Comparison of ENCODE assay signal across 9 cellular contexts in the genomic region with DNA sequence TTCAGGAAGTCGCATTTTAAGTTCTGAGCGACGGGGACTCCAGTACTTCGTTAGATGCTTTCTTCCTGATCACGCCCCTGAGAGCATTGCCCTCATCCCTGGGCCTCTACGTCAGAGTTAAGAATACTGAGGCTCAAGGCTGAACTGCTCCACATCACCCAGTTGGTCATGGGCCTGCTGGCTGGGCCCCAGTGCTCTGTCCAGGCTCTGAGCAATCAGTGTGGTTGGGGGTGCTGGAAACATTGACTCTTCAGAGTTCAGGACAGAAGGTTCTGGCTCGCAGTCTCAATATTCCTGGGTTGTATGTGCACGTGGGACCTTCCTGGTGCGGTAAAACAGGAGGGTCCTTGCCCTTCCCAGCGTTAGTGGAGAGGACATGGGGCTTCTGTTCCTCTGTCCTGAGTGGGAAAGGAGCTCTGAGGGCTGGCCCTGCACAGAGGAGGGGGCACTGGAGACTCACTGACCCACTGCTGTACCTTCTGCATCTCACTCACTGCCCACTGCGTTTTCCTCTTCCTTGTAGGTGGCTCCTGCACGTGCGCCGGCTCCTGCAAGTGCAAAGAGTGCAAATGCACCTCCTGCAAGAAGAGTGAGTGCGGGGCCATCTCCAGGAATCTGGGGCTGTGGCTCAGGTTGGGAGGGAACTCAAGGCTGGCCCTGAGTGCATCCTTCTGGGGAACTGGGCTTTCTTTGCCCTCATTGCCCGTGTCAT. TPM values are rescaled to one million over a fixed set of nuclear protein-coding genes. Genes with fewer than 3 reads are reported as not detected.
DNase-seq lines count a peak whose midpoint lies in the region; ATAC-seq, FAIRE-seq and TF ChIP-seq lines count a peak whose summit lies in the region.
"Had no signal": no experiment of that assay in that cellular context is flagged by ENCODE, and none has a peak within 500 bp of the region (broad histone marks: within the 10 kb centered on the region; RNA-seq: fewer than 3 reads in every experiment).

No MANE protein-coding gene starts in this region.

- no peaks in the 10 kb centered on the region for H3K27me3 ChIP-seq in esophagus muscularis mucosa

- peaks cover 5% of the 10 kb centered on the region for H3K4me1 Mint-ChIP-seq in nephron

- TF ChIP-seq POLR2A in esophagus muscularis mucosa (IDR thresholded peaks at IDR 0.05; ENCODE audit: low read depth): no peak

- H3K9me3 ChIP-seq in esophagus muscularis mucosa: no peaks in the 10 kb centered on the region

- H3K27me3 Mint-ChIP-seq in nephron (ENCODE audit: low read depth): peaks cover 95% of the 10 kb centered on the region

- H3K4me3 ChIP-seq in esophagus muscularis mucosa: peak overlapping the region; percentile 61 to 78 (median 72)

- peaks cover 20 to 39% (median 30%) of the 10 kb centered on the region in 4 donors for H3K4me1 ChIP-seq in esophagus muscularis mucosa

- TF ChIP-seq CTCF in esophagus muscularis mucosa (IDR thresholded peaks at IDR 0.05) (no peak), nephron (IDR thresholded peaks at IDR 0.05; ENCODE audit: unreplicated experiment in 3 of 3) (no peak)

- FAIRE-seq in RCC 7860 (lab: Jason Lieb, UNC): no peak

- H3K27ac Mint-ChIP-seq in nephron: peak overlapping the region in 2 of 3 experiments; percentile 14 to 83

- intact Hi-C loops in esophagus muscularis mucosa (cut with DNase I): loop anchor here (2.0 to 10.0 kb wide), 2 partner anchors 17 to 201 kb away; partner anchors contain the start of genes AMFR and MT2A

- ATAC-seq in GM18867 (IDR thresholded peaks at IDR 0.05; ENCODE audit: unreplicated experiment): peak; percentile 7

- no peak for TF ChIP-seq EP300 in esophagus muscularis mucosa (IDR thresholded peaks at IDR 0.05)

- WGBS in esophagus muscularis mucosa: 34% methylated on average over 11 of the region's 16 CpGs

- no peaks in the 10 kb centered on the region for H3K9me3 Mint-ChIP-seq in nephron

- no peaks in the 10 kb centered on the region for H3K36me3 ChIP-seq in esophagus muscularis mucosa

- H3K27ac ChIP-seq in esophagus muscularis mucosa (replicated peaks in 1 of 4): peak overlapping the region; percentile 88 to 94 (median 92)

- DNase-seq in RCC 7860 (ENCODE audit: low spot score) (peak; percentile 53), esophagus muscularis mucosa (ENCODE audit: extremely low spot score) (no peak), DMS153 treated with DMSO at 0.1 percent for 48 hours (lab: John Stamatoyannopoulos, UW; ENCODE audit: unreplicated experiment) (no peak), iPS-NIHi7 (ENCODE audit: extremely low spot score) (no peak), DMS114 treated with DMSO at 0.1 percent for 48 hours (lab: John Stamatoyannopoulos, UW; ENCODE audit: unreplicated experiment) (no peak), RPMI8226 (no peak)

- no peaks in the 10 kb centered on the region for H3K36me3 Mint-ChIP-seq in nephron (ENCODE audit: low read depth)

- peak overlapping the region; percentile 84 to 88 (median 87) for H3K4me3 Mint-ChIP-seq in nephron

RNA-seq across cellular contexts. Expression of gene MT1E, which starts 0.5 kb away (rescaled TPM):
- total RNA-seq in esophagus muscularis mucosa: 100 to 1,000 TPM in 3 of 4 donors, 10 to 100 TPM in 1; 57.7 to 428 (median 146) TPM

RNA-seq across cellular contexts. Expression of gene MT1M, which starts 6.4 kb away (rescaled TPM):
- 10 to 100 TPM in 3 of 4 donors, 1 to 10 TPM in 1; 3.7 to 74.9 (median 14.9) TPM for total RNA-seq in esophagus muscularis mucosa

RNA-seq across cellular contexts. Expression of gene MT1A, which starts 12.4 kb away (rescaled TPM):
- 100 to 1,000 TPM in 1 of 4 donors, 10 to 100 TPM in 1, 1 to 10 TPM in 1, not detected in 1; 1.7 to 371 (median 21.3) TPM for total RNA-seq in esophagus muscularis mucosa

RNA-seq across cellular contexts. Expression of gene MT2A, which starts 17.7 kb away (rescaled TPM):
- 100 to 1,000 TPM in 3 of 4 donors, 10 to 100 TPM in 1; 27.0 to 528 (median 116) TPM for total RNA-seq in esophagus muscularis mucosa

RNA-seq across cellular contexts. Expression of gene MT1B, which starts 25.6 kb away (rescaled TPM):
- total RNA-seq in esophagus muscularis mucosa: not detected
- total RNA-seq: LHCN-M2 had no signal
